ENCODE assay signal across 10 cellular contexts in the genomic region with DNA sequence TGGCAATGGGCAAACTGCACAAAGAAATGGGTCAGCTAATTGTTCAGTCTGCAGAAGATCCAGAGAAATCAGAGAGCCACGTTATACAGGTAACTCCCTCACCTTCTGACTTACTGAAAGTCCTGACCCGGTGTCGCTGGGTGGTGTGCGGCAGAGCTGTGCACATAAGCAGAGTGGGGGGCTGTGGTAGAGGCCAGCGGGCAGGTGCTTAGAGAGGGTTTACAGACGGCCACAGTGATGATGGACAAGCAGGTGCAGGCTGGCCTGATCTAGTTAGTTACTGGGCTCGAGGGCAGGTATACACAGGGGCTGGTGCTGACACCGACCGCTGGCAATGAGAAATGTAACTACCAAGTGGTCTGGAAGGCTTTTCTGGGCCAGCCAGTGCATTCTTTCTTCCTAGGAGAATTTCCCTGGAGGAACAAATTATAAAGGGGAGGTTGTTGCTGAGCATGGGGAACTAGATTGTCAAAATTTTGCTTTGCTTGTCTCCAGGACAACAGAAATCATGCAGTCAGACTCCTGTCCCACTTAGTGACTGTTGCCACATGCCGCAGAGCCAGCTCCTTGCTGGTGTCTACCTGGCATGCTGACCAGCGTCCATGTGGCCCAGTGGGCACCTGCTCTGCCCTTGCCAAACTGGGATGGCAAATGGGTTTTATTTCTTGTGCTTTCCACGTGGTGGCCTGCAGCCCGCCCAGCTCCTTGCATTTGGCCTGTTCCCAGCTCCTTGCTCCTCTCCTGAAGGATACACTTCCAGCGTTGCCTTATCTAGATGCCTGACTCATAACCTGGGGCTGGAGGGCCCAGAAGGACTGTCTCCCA. TPM values are rescaled to one million over a fixed set of nuclear protein-coding genes. Genes with fewer than 3 reads are reported as not detected.
DNase-seq lines count a peak whose midpoint lies in the region; ATAC-seq and TF ChIP-seq lines count a peak whose summit lies in the region.
"Had no signal": no experiment of that assay in that cellular context is flagged by ENCODE, and none has a peak within 500 bp of the region (broad histone marks: within the 10 kb centered on the region; RNA-seq: fewer than 3 reads in every experiment).

No MANE protein-coding gene starts in this region.

- H3K4me3 Mint-ChIP-seq in activated naive CD4-positive, alpha-beta T cell treated with anti-CD3 and anti-CD28 coated beads, Interleukin-2, amount 10 ng/mL, durations not matched to agents 7 days and 5 days: peak overlapping the region; percentile 79
- H3K4me3 Mint-ChIP-seq in activated naive CD8-positive, alpha-beta T cell treated with anti-CD3 and anti-CD28 coated beads for 36 hours: no peak overlapping the region
- no peak overlapping the region for H3K4me3 Mint-ChIP-seq in progenitor cell of endocrine pancreas (ENCODE audit: low read depth)

- WGBS in right lobe of liver (ENCODE audit: insufficient coverage, low coverage, low lambda C conversion rate, missing lambda C conversion rate): 79% methylated on average over 10 of the region's 14 CpGs
- WGBS in upper lobe of left lung, 2 donors: 84 to 89% methylated on average over 12 to 14 of the region's 14 CpGs

- TF ChIP-seq EP300 in upper lobe of left lung (IDR thresholded peaks at IDR 0.05): no peak

- no peak for ATAC-seq in right lobe of liver
- no peak for ATAC-seq in upper lobe of left lung (ENCODE audit: low FRiP score in 2 of 2)
- no peak for ATAC-seq in HG03571 (IDR thresholded peaks at IDR 0.05; ENCODE audit: unreplicated experiment)

- H3K27me3 ChIP-seq in right lobe of liver (no peaks in the 10 kb centered on the region), upper lobe of left lung (no peaks in the 10 kb centered on the region), SJCRH30 (no peaks in the 10 kb centered on the region)

- H3K27ac ChIP-seq in right lobe of liver (peak overlapping the region; percentile 58 to 78 (median 75)), upper lobe of left lung (peak overlapping the region; percentile 60 to 84 (median 74)), SJCRH30 (no peak overlapping the region)

- H3K4me3 ChIP-seq in right lobe of liver (no peak overlapping the region), upper lobe of left lung (no peak overlapping the region), SJCRH30 (no peak overlapping the region)

- TF ChIP-seq POLR2A in right lobe of liver (IDR thresholded peaks at IDR 0.05) (no peak), upper lobe of left lung (IDR thresholded peaks at IDR 0.05) (no peak)

- no peaks in the 10 kb centered on the region for H3K27me3 Mint-ChIP-seq in activated naive CD4-positive, alpha-beta T cell treated with anti-CD3 and anti-CD28 coated beads, Interleukin-2, amount 10 ng/mL, durations not matched to agents 7 days and 5 days
- no peaks in the 10 kb centered on the region for H3K27me3 Mint-ChIP-seq in activated naive CD8-positive, alpha-beta T cell treated with anti-CD3 and anti-CD28 coated beads for 36 hours
- no peaks in the 10 kb centered on the region for H3K27me3 Mint-ChIP-seq in progenitor cell of endocrine pancreas
- H3K27me3 Mint-ChIP-seq: activated B cell treated with CpG ODN at 0.5 μM for 24 hours had no signal

- TF ChIP-seq CTCF in right lobe of liver (IDR thresholded peaks at IDR 0.05): no peak
- TF ChIP-seq CTCF in upper lobe of left lung (IDR thresholded peaks at IDR 0.05): no peak
- no peak for TF ChIP-seq CTCF in progenitor cell of endocrine pancreas (IDR thresholded peaks at IDR 0.05; ENCODE audit: unreplicated experiment)

- H3K4me1 ChIP-seq in right lobe of liver (peaks cover 0 to 35% (median 7%) of the 10 kb centered on the region in 4 donors), upper lobe of left lung (peaks cover 9 to 30% (median 23%) of the 10 kb centered on the region in 4 donors), SJCRH30 (no peaks in the 10 kb centered on the region)

- no peak for DNase-seq in activated naive CD4-positive, alpha-beta T cell treated with anti-CD3 and anti-CD28 coated beads, Interleukin-2, amount 10 ng/mL, durations not matched to agents 7 days and 5 days
- no peak for DNase-seq in activated naive CD4-positive, alpha-beta T cell treated with anti-CD3 and anti-CD28 coated beads, Interleukin-2, amount 50 U/mL, for 16 hours
- DNase-seq in activated naive CD8-positive, alpha-beta T cell treated with anti-CD3 and anti-CD28 coated beads for 36 hours: no peak
- DNase-seq in right lobe of liver (no peak), upper lobe of left lung (no peak), SJCRH30 (no peak), progenitor cell of endocrine pancreas (ENCODE audit: low spot score, unreplicated experiment) (no peak)
- DNase-seq: activated B cell treated with CpG ODN at 0.5 μM for 24 hours, aorta had no signal

- no peaks in the 10 kb centered on the region for H3K9me3 ChIP-seq in right lobe of liver
- no peaks in the 10 kb centered on the region for H3K9me3 ChIP-seq in upper lobe of left lung
- no peaks in the 10 kb centered on the region for H3K9me3 ChIP-seq in SJCRH30 (replicated peaks)

- H3K4me1 Mint-ChIP-seq in activated naive CD4-positive, alpha-beta T cell treated with anti-CD3 and anti-CD28 coated beads, Interleukin-2, amount 10 ng/mL, durations not matched to agents 7 days and 5 days: peaks cover 63% of the 10 kb centered on the region
- peaks cover 38% of the 10 kb centered on the region for H3K4me1 Mint-ChIP-seq in activated naive CD8-positive, alpha-beta T cell treated with anti-CD3 and anti-CD28 coated beads for 36 hours
- H3K4me1 Mint-ChIP-seq in progenitor cell of endocrine pancreas (ENCODE audit: low read depth): peaks cover 2% of the 10 kb centered on the region

- CTCF ChIA-PET in activated naive CD4-positive, alpha-beta T cell treated with anti-CD3 and anti-CD28 coated beads, Interleukin-2, amount 10 ng/mL, durations not matched to agents 7 days and 5 days (lab: Charles Lee): interaction anchor here (1.0 to 2.3 kb wide), 4 partner anchors 28 to 77 kb away, joined by 3 to 7 read pairs (median 5); no protein-coding TSS in a partner anchor

- H3K36me3 ChIP-seq in right lobe of liver (peaks cover 0 to 6% (median 2%) of the 10 kb centered on the region in 4 donors), upper lobe of left lung (peaks cover 2 to 30% (median 14%) of the 10 kb centered on the region in 4 donors), SJCRH30 (peaks cover 30% of the 10 kb centered on the region)

- peak overlapping the region; percentile 99 for H3K27ac Mint-ChIP-seq in activated naive CD4-positive, alpha-beta T cell treated with anti-CD3 and anti-CD28 coated beads, Interleukin-2, amount 10 ng/mL, durations not matched to agents 7 days and 5 days
- peak overlapping the region; percentile 89 for H3K27ac Mint-ChIP-seq in activated naive CD8-positive, alpha-beta T cell treated with anti-CD3 and anti-CD28 coated beads for 36 hours
- H3K27ac Mint-ChIP-seq in progenitor cell of endocrine pancreas: no peak overlapping the region

- peaks cover 66% of the 10 kb centered on the region for H3K36me3 Mint-ChIP-seq in activated naive CD4-positive, alpha-beta T cell treated with anti-CD3 and anti-CD28 coated beads, Interleukin-2, amount 10 ng/mL, durations not matched to agents 7 days and 5 days
- peaks cover 39% of the 10 kb centered on the region for H3K36me3 Mint-ChIP-seq in activated naive CD8-positive, alpha-beta T cell treated with anti-CD3 and anti-CD28 coated beads for 36 hours
- H3K36me3 Mint-ChIP-seq in progenitor cell of endocrine pancreas (ENCODE audit: insufficient read depth): peaks cover 32% of the 10 kb centered on the region

- intact Hi-C loops in right lobe of liver (cut with DNase I): no loop called here

- H3K9me3 Mint-ChIP-seq in activated naive CD4-positive, alpha-beta T cell treated with anti-CD3 and anti-CD28 coated beads, Interleukin-2, amount 10 ng/mL, durations not matched to agents 7 days and 5 days: no peaks in the 10 kb centered on the region
- H3K9me3 Mint-ChIP-seq in activated naive CD8-positive, alpha-beta T cell treated with anti-CD3 and anti-CD28 coated beads for 36 hours: no peaks in the 10 kb centered on the region
- no peaks in the 10 kb centered on the region for H3K9me3 Mint-ChIP-seq in progenitor cell of endocrine pancreas (ENCODE audit: low read depth)
- H3K9me3 Mint-ChIP-seq: activated B cell treated with CpG ODN at 0.5 μM for 24 hours had no signal

RNA-seq across cellular contexts. Expression of gene DENND10, which starts 28.8 kb away (rescaled TPM):
- total RNA-seq in activated naive CD8-positive, alpha-beta T cell treated with anti-CD3 and anti-CD28 coated beads for 36 hours: 10 to 100 TPM; 14.6 to 17.8 TPM
- total RNA-seq in right lobe of liver (10 to 100 TPM; 24.0 to 46.4 (median 36.1) TPM), upper lobe of left lung (10 to 100 TPM; 17.8 to 53.5 (median 29.9) TPM), progenitor cell of endocrine pancreas (44.6 and 48.5 TPM in 2 replicates)
- total RNA-seq in SJCRH30 (2014; rRNA removed; shearing (Covaris generic)): 40.5 and 42.1 TPM in 2 replicates

RNA-seq across cellular contexts. Expression of gene SFXN4, which starts 32.8 kb away (rescaled TPM):
- 10 to 100 TPM; 63.4 to 63.8 TPM for total RNA-seq in activated naive CD8-positive, alpha-beta T cell treated with anti-CD3 and anti-CD28 coated beads for 36 hours
- 100 to 1,000 TPM in 1 of 6 experiments, 10 to 100 TPM in 5; 16.0 to 152 (median 23.8) TPM for total RNA-seq in right lobe of liver
- 10 to 100 TPM in 5 of 6 donors, 1 to 10 TPM in 1; 4.4 to 47.1 (median 19.0) TPM for total RNA-seq in upper lobe of left lung
- total RNA-seq in SJCRH30 (2014; rRNA removed; shearing (Covaris generic)): 31.4 and 32.1 TPM in 2 replicates
- total RNA-seq in progenitor cell of endocrine pancreas: 25.7 and 27.2 TPM in 2 replicates

RNA-seq across cellular contexts. Expression of gene PRDX3, which starts 45.9 kb away (rescaled TPM):
- 100 to 1,000 TPM; 232 to 249 TPM for total RNA-seq in activated naive CD8-positive, alpha-beta T cell treated with anti-CD3 and anti-CD28 coated beads for 36 hours
- total RNA-seq in right lobe of liver: 100 to 1,000 TPM; 171 to 235 (median 194) TPM
- 100 to 1,000 TPM in 1 of 6 donors, 10 to 100 TPM in 5; 29.9 to 104 (median 85.1) TPM for total RNA-seq in upper lobe of left lung
- total RNA-seq in SJCRH30 (2014; rRNA removed; shearing (Covaris generic)): 235 and 239 TPM in 2 replicates
- total RNA-seq in progenitor cell of endocrine pancreas: 116 and 117 TPM in 2 replicates

RNA-seq across cellular contexts. Expression of gene EIF3A, which starts 52.1 kb away (rescaled TPM):
- total RNA-seq in activated naive CD8-positive, alpha-beta T cell treated with anti-CD3 and anti-CD28 coated beads for 36 hours: 100 to 1,000 TPM; 160 to 163 TPM
- 10 to 100 TPM; 41.6 to 69.5 (median 57.4) TPM for total RNA-seq in right lobe of liver
- 100 to 1,000 TPM in 4 of 6 donors, 10 to 100 TPM in 2; 90.2 to 138 (median 107) TPM for total RNA-seq in upper lobe of left lung
- total RNA-seq in SJCRH30 (2014; rRNA removed; shearing (Covaris generic)): 170 and 192 TPM in 2 replicates
- 127 and 129 TPM in 2 replicates for total RNA-seq in progenitor cell of endocrine pancreas
